30 cellular contexts compared by ENCODE assay signal in the genomic region with DNA sequence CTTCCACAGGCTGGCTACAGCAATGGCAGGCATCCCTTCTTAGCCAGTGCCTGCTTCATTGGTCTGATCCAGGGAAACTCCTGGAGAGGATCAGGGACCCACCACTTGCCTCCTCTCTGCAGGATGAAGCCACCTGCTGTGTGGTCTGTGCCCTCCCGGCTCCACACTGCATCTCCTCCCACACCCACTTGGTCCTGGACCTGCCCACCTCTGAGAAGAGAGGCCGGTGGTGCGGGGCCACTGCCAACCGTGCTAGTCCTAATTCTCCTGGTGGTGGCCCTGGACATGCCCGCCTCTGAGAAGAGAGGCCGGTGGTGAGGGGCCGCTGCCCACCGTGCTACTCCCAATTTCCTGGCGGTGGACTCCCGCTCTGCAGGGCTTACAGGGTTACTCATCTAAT.
"Had no signal": no experiment of that assay in that cellular context is flagged by ENCODE, and none has a peak within 500 bp of the region (broad histone marks: within the 10 kb centered on the region; RNA-seq: fewer than 3 reads in every experiment).

No MANE protein-coding gene starts in this region.

- H3K9me3 ChIP-seq: esophagus muscularis mucosa, heart right ventricle, left ventricle myocardium inferior, SJCRH30 had no signal

- H3K27ac Mint-ChIP-seq: activated T-helper 17 cell treated with anti-CD3 and anti-CD28 coated beads, Interleukin-2, amount 50 U/mL, for 72 hours; dendritic cell treated with granulocyte-macrophage colony-stimulating factor and Interleukin-4, amounts not matched to agents 40 ng/mL and 50 ng/mL, for 4 days; endodermal cell; T-helper 17 cell had no signal

- ATAC-seq: activated CD4-positive, CD25-positive, alpha-beta regulatory T cell treated with anti-CD3 and anti-CD28 coated beads, Interleukin-2, amount 50 U/mL, for 24 hours; activated T-cell treated with anti-CD3 and anti-CD28 coated beads, Interleukin-2, amount 50 U/mL, for 4 hours; activated T-helper 17 cell treated with anti-CD3 and anti-CD28 coated beads, Interleukin-2, amount 50 U/mL, for 72 hours; foreskin keratinocyte; SK-N-SH treated with all-trans-retinoic acid at 6 μM for 48 hours; T-helper 17 cell had no signal

- H3K4me3 ChIP-seq: esophagus muscularis mucosa, heart right ventricle, left ventricle myocardium inferior, SJCRH30 had no signal

- H3K4me1 ChIP-seq: esophagus muscularis mucosa, SJCRH30 had no signal

- H3K27ac ChIP-seq: esophagus muscularis mucosa, foreskin keratinocyte, heart right ventricle, left ventricle myocardium inferior, SJCRH30, WERI-Rb-1 had no signal

- H3K27me3 ChIP-seq: esophagus muscularis mucosa, foreskin keratinocyte, heart right ventricle, SJCRH30 had no signal

- DNase-seq: activated CD4-positive, alpha-beta T cell treated with anti-CD3 and anti-CD28 coated beads for 48 hours; activated CD4-positive, alpha-beta T cell treated with anti-CD3 and anti-CD28 coated beads, Interleukin-2, amount 50 U/mL, for 48 hours; activated CD8-positive, alpha-beta memory T cell treated with anti-CD3 and anti-CD28 coated beads, Interleukin-2, amount 50 U/mL, for 4 hours; activated gamma-delta T cell treated with Interleukin-2 at 50 U/mL for 16 hours; activated naive CD4-positive, alpha-beta T cell treated with anti-CD3 and anti-CD28 coated beads, Interleukin-2, amount 50 U/mL, for 16 hours; activated T-cell treated with anti-CD3 and anti-CD28 coated beads, Interleukin-2, amount 50 U/mL, for 4 hours; amniotic stem cell; central memory CD4-positive, alpha-beta T cell; endodermal cell; foreskin keratinocyte; heart right ventricle; kidney glomerular epithelial cell; left ventricle myocardium inferior; occipital lobe; posterior cingulate gyrus; retina; SJCRH30; stimulated activated CD4-positive, alpha-beta T cell treated with anti-CD3 and anti-CD28 coated beads, Interleukin-15, amount 100 ng/mL, for 24 hours; stimulated activated CD4-positive, alpha-beta T cell treated with anti-CD3 and anti-CD28 coated beads, Interleukin-2, amount 100 ng/mL, for 24 hours; stimulated activated naive CD4-positive, alpha-beta T cell treated with Interleukin-2 at 50 U/mL for 16 hours; substantia nigra; T-helper 17 cell; T1000; WERI-Rb-1 had no signal

- H3K9me3 Mint-ChIP-seq: activated T-cell treated with anti-CD3 and anti-CD28 coated beads, Interleukin-2, amount 50 U/mL, for 4 hours; activated T-helper 17 cell treated with anti-CD3 and anti-CD28 coated beads, Interleukin-2, amount 50 U/mL, for 72 hours; dendritic cell treated with granulocyte-macrophage colony-stimulating factor and Interleukin-4, amounts not matched to agents 40 ng/mL and 50 ng/mL, for 4 days; endodermal cell; neural crest cell had no signal

- H3K4me1 Mint-ChIP-seq: activated T-helper 17 cell treated with anti-CD3 and anti-CD28 coated beads, Interleukin-2, amount 50 U/mL, for 72 hours; endodermal cell; neural crest cell had no signal

- H3K27me3 Mint-ChIP-seq: activated T-helper 17 cell treated with anti-CD3 and anti-CD28 coated beads, Interleukin-2, amount 50 U/mL, for 72 hours; dendritic cell treated with granulocyte-macrophage colony-stimulating factor and Interleukin-4, amounts not matched to agents 40 ng/mL and 50 ng/mL, for 4 days had no signal

- H3K4me3 Mint-ChIP-seq: activated T-cell treated with anti-CD3 and anti-CD28 coated beads, Interleukin-2, amount 50 U/mL, for 4 hours; activated T-helper 17 cell treated with anti-CD3 and anti-CD28 coated beads, Interleukin-2, amount 50 U/mL, for 72 hours; dendritic cell treated with granulocyte-macrophage colony-stimulating factor and Interleukin-4, amounts not matched to agents 40 ng/mL and 50 ng/mL, for 4 days; endodermal cell; neural crest cell; T-helper 17 cell had no signal
